Comparison of ENCODE assay signal across 1 cellular context in the genomic region with DNA sequence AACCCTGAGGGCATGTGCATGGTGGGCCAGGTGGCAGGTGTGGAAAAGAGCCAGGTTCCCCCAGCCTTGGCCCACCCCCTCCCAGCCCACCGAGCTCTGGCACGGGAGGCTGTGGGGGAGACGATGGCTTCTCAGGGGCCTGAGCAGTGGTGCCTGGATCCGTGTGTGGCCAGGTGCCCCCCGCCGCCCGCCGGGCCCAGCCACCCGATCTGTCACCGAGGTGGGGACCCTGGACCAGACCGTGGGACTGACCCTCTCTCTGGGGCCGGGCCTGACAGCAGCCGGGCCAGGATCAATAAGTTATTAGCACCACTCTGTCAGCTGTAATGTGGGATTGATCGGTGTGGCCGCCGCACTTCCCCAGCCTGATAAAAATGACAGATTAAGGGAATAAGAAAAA.
TF ChIP-seq lines count a peak whose summit lies in the region.

No MANE protein-coding gene starts in this region.

TF ChIP-seq in HEK293, 187 proteins besides CTCF, POLR2A, EP300 and RAD21:
- TF ChIP-seq, protein P1, sequence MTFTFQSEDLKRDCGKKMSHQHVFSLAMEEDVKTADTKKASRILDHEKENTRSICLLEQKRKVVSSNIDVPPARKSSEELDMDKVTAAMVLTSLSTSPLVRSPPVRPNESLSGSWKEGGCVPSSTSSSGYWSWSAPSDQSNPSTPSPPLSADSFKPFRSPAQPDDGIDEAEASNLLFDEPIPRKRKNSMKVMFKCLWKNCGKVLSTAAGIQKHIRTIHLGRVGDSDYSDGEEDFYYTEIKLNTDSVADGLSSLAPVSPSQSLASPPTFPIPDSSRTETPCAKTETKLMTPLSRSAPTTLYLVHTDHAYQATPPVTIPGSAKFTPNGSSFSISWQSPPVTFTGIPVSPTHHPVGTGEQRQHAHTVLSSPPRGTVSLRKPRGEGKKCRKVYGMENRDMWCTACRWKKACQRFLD (tag by site-specific recombination; IDR thresholded peaks at IDR 0.05): no peak
- TF ChIP-seq ZNF560 (tag by site-specific recombination; IDR thresholded peaks at IDR 0.05; ENCODE audit: borderline replicate concordance) (no peak), BCL11B (tag by site-specific recombination; IDR thresholded peaks at IDR 0.05; ENCODE audit: low read depth) (peak; percentile 13; the same call in 1 of the 2 replicates), HOXD13 (CRISPR knock-in tag; IDR thresholded peaks at IDR 0.05; ENCODE audit: borderline replicate concordance) (no peak), ZNF558 (tag by site-specific recombination; IDR thresholded peaks at IDR 0.05) (no peak), ZNF391 (tag by site-specific recombination; IDR thresholded peaks at IDR 0.05; ENCODE audit: borderline replicate concordance, low read depth) (no peak), ZNF211 (tag by site-specific recombination; IDR thresholded peaks at IDR 0.05; ENCODE audit: low read depth) (no peak), ZNF473 (tag by site-specific recombination; IDR thresholded peaks at IDR 0.05) (no peak)
